8 cellular contexts compared by ENCODE assay signal in genomic region chr5:172985596-172985995, GRCh38. TPM values are rescaled to one million over a fixed set of nuclear protein-coding genes. Genes with fewer than 3 reads are reported as not detected.
A peak's percentile ranks its signal among the peaks of the same experiment; 100 is the strongest.
DNase-seq lines count a peak whose midpoint lies in the region; ATAC-seq and TF ChIP-seq lines count a peak whose summit lies in the region.

No MANE protein-coding gene starts in this region.

- peaks cover 68% of the 10 kb centered on the region for H3K79me2 ChIP-seq in PC-3 (ENCODE audit: low read length)

- H3K9ac ChIP-seq in PC-3 (ENCODE audit: low read length) (no peak overlapping the region; the same call in 1 of the 2 replicates), endocrine pancreas (ENCODE audit: control insufficient read depth, insufficient read depth, low read length) (no peak overlapping the region)

- intact Hi-C loops in PC-3 (cut with micrococcal nuclease) (loop anchor here (2.0 kb wide), 1 partner anchor 31 kb away; no protein-coding TSS in a partner anchor), posterior cingulate gyrus (cut with DNase I) (no loop called here)

- no peaks in the 10 kb centered on the region for H3K9me3 Mint-ChIP-seq in progenitor cell of endocrine pancreas (ENCODE audit: low read depth)

- peaks cover 11% of the 10 kb centered on the region for H3K4me1 Mint-ChIP-seq in progenitor cell of endocrine pancreas (ENCODE audit: low read depth)

- H3K4me1 ChIP-seq in PC-3 (ENCODE audit: insufficient read depth, low read length) (peaks cover 13% of the 10 kb centered on the region), endocrine pancreas (ENCODE audit: control insufficient read depth, insufficient read depth, low read length) (peaks cover 7% of the 10 kb centered on the region)

- peak; percentile 13 for DNase-seq in NCI-H146 (lab: John Stamatoyannopoulos, UW)
- DNase-seq in NCI-H146 treated with DMSO at 0.1 percent for 48 hours (lab: John Stamatoyannopoulos, UW; ENCODE audit: unreplicated experiment) = no peak
- DNase-seq in PC-3 = peak; percentile 50
- no peak for DNase-seq in progenitor cell of endocrine pancreas (ENCODE audit: low spot score, unreplicated experiment)
- DNase-seq in posterior cingulate gyrus = no peak
- no peak for DNase-seq in activated CD4-positive, alpha-beta T cell treated with anti-CD3 and anti-CD28 coated beads, Interleukin-2, amount 50 U/mL, for 4 hours
- DNase-seq in omental fat pad (ENCODE audit: low spot score) = no peak

- TF ChIP-seq CTCF in PC-3 (conservative IDR thresholded peaks at IDR 0.05; ENCODE audit: low read depth, low read length) (no peak), progenitor cell of endocrine pancreas (IDR thresholded peaks at IDR 0.05; ENCODE audit: unreplicated experiment) (no peak), omental fat pad (IDR thresholded peaks at IDR 0.05) (no peak)

- H3K36me3 ChIP-seq in PC-3 (ENCODE audit: low read depth, low read length) = peaks cover 9% of the 10 kb centered on the region
- H3K36me3 ChIP-seq in endocrine pancreas (ENCODE audit: control insufficient read depth, insufficient read depth, low read length) = no peaks in the 10 kb centered on the region

- CTCF ChIA-PET in PC-3 (lab: Charles Lee) = no interaction called here

- H4K20me1 ChIP-seq in PC-3 (ENCODE audit: low read length) = peaks cover 12% of the 10 kb centered on the region; the same call in 1 of the 2 replicates

- peak overlapping the region; percentile 99 for H3K4me3 Mint-ChIP-seq in progenitor cell of endocrine pancreas (ENCODE audit: low read depth)

- H3K4me3 ChIP-seq in PC-3 (ENCODE audit: low read length) = peak overlapping the region; percentile 86
- peak overlapping the region; percentile 60 for H3K4me3 ChIP-seq in endocrine pancreas (ENCODE audit: control insufficient read depth, insufficient read depth, low read length)

- peak overlapping the region; percentile 91 for H3K4me2 ChIP-seq in PC-3 (ENCODE audit: low read length)

- peak overlapping the region; percentile 78 for H3K27ac Mint-ChIP-seq in progenitor cell of endocrine pancreas

- H3K9me3 ChIP-seq in PC-3 (ENCODE audit: low read length) (no peaks in the 10 kb centered on the region), endocrine pancreas (ENCODE audit: control insufficient read depth, low read length) (no peaks in the 10 kb centered on the region)

- POLR2A ChIA-PET in PC-3 (lab: Charles Lee; ENCODE audit: unreplicated experiment) = no interaction called here

- H3K27ac ChIP-seq in PC-3 (ENCODE audit: low read length) = peak overlapping the region; percentile 2; the same call in 1 of the 2 replicates

- H3K27me3 ChIP-seq in PC-3 (ENCODE audit: low read length) = no peaks in the 10 kb centered on the region
- no peaks in the 10 kb centered on the region for H3K27me3 ChIP-seq in endocrine pancreas (ENCODE audit: control insufficient read depth, insufficient read depth, low read length)

- no peaks in the 10 kb centered on the region for H3K27me3 Mint-ChIP-seq in progenitor cell of endocrine pancreas

- BruUV-seq in PC-3 (replicated peaks; lab: Mats Ljungman, UMichigan) = no TSS peak

- no peak for ATAC-seq in PC-3
- ATAC-seq in omental fat pad (ENCODE audit: low FRiP score) = no peak

- no peaks in the 10 kb centered on the region for H3F3A ChIP-seq in PC-3 (ENCODE audit: low read length, unreplicated experiment)

- H2AFZ ChIP-seq in PC-3 (ENCODE audit: low read length) = no peak overlapping the region

- H3K36me3 Mint-ChIP-seq in progenitor cell of endocrine pancreas (ENCODE audit: insufficient read depth) = peaks cover 4% of the 10 kb centered on the region

- no peaks in the 10 kb centered on the region for H3K9me2 ChIP-seq in PC-3 (replicated peaks; ENCODE audit: low read length)

RNA-seq across cellular contexts. Expression of gene ATP6V0E1, which starts 2.0 kb away (rescaled TPM):
- 154 and 162 TPM in 2 replicates for total RNA-seq in PC-3 (2014; rRNA removed)
- 137 and 142 TPM in 2 replicates for total RNA-seq in progenitor cell of endocrine pancreas
- total RNA-seq in omental fat pad = 100 to 1,000 TPM; 174 to 267 (median 238) TPM

RNA-seq across cellular contexts. Expression of gene RPL26L1, which starts 26.4 kb away (rescaled TPM):
- total RNA-seq in PC-3 (2014; rRNA removed) (73.9 and 93.1 TPM in 2 replicates), progenitor cell of endocrine pancreas (36.1 and 38.4 TPM in 2 replicates), omental fat pad (10 to 100 TPM; 20.5 to 29.1 (median 26.1) TPM)

Comparison
In these comparisons a context has a peak if more than half of its experiments do, and no peak if none do; other contexts are left out.
1. DNase-seq: peak in NCI-H146 (single experiment) and PC-3 (single experiment); none in NCI-H146 treated with DMSO at 0.1 percent for 48 hours (single experiment), progenitor cell of endocrine pancreas (single experiment), posterior cingulate gyrus (0 of 10), activated CD4-positive, alpha-beta T cell treated with anti-CD3 and anti-CD28 coated beads, Interleukin-2, amount 50 U/mL, for 4 hours (0 of 2) and omental fat pad (single experiment).